ENCODE assay signal across 8 cellular contexts in the genomic region with DNA sequence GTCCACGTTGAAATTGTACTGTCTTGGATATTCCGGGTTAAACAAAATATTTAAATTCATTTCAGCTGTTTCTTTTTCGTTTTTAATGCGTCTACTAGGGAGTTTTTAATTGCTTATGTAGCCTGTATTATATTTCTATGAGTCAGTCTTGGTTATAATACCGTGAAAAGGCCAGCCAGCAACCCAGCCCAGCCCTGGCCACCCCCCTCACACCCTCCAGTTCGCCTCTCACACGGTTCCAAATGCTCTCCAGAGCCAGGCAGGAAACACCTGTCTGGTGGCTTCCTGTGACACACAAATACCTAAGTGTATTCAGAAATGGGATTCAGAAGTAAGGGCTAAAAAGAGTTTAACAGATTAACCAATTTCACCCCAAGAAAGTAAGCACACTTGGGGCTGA. TPM values are rescaled to one million over a fixed set of nuclear protein-coding genes. Genes with fewer than 3 reads are reported as not detected.
DNase-seq lines count a peak whose midpoint lies in the region; ATAC-seq, FAIRE-seq and TF ChIP-seq lines count a peak whose summit lies in the region.

No MANE protein-coding gene starts in this region.

- H3K4me2 ChIP-seq in Loucy (ENCODE audit: low read depth, low read length, poor library complexity, severe bottlenecking), result peak overlapping the region; percentile 84

- H3K9ac ChIP-seq in Loucy (ENCODE audit: low read depth, low read length, poor library complexity, severe bottlenecking), result peak overlapping the region; percentile 70

- no peak overlapping the region for H3K27ac ChIP-seq in pancreas

- peaks cover 71% of the 10 kb centered on the region for H3K79me2 ChIP-seq in Loucy (ENCODE audit: insufficient read depth, low read length)

- H3K27me3 ChIP-seq in Loucy (ENCODE audit: insufficient read depth, low read length, poor library complexity, severe bottlenecking), result no peaks in the 10 kb centered on the region
- no peaks in the 10 kb centered on the region for H3K27me3 ChIP-seq in pancreas

- H4K20me1 ChIP-seq in Loucy (ENCODE audit: insufficient read depth, low read length, poor library complexity, severe bottlenecking), result no peaks in the 10 kb centered on the region

- H3K4me1 ChIP-seq in Loucy (ENCODE audit: insufficient read depth, low read length, poor library complexity, severe bottlenecking) (peaks cover 88% of the 10 kb centered on the region), pancreas (peaks cover 0 to 13% (median 0%) of the 10 kb centered on the region in 3 donors)

- peaks cover 20% of the 10 kb centered on the region for H3F3A ChIP-seq in Loucy (ENCODE audit: low read depth)

- H3K9me2 ChIP-seq in Loucy (replicated peaks; ENCODE audit: low read depth, low read length), result no peaks in the 10 kb centered on the region

- intact Hi-C loops in pancreas (cut with DNase I), result no loop called here

- TF ChIP-seq CTCF in Loucy (conservative IDR thresholded peaks at IDR 0.05; ENCODE audit: low read length) (no peak), pancreas (IDR thresholded peaks at IDR 0.05) (no peak)

- no peaks in the 10 kb centered on the region for H3K36me3 ChIP-seq in Loucy (ENCODE audit: insufficient read depth, low read length)
- H3K36me3 ChIP-seq in pancreas, result no peaks in the 10 kb centered on the region

- H3K4me3 ChIP-seq in Loucy (ENCODE audit: low read length, poor library complexity, severe bottlenecking) (peak overlapping the region; percentile 76), pancreas (no peak overlapping the region)

- peak; percentile 9 for DNase-seq in activated T-helper 1 cell treated with Interleukin-2 at 50 U/mL for 16 hours (ENCODE audit: low read depth)
- peak; percentile 63 for DNase-seq in myocyte (ENCODE audit: low read depth)
- DNase-seq in putamen (ENCODE audit: low spot score), result no peak
- no peak for DNase-seq in pancreas
- DNase-seq in left lobe of liver (ENCODE audit: low spot score), result no peak
- DNase-seq in NCI-H1694 (lab: John Stamatoyannopoulos, UW), result no peak

- FAIRE-seq in pancreas (lab: Jason Lieb, UNC), result no peak

- no peaks in the 10 kb centered on the region for H3K9me3 ChIP-seq in Loucy (ENCODE audit: insufficient read depth, low read depth, low read length)
- no peaks in the 10 kb centered on the region for H3K9me3 ChIP-seq in pancreas

- WGBS in pancreas, 2 donors, result 74 to 87% methylated on average over 7 of the region's 7 CpGs

- peak; percentile 48 for ATAC-seq in GM18502 (IDR thresholded peaks at IDR 0.05; ENCODE audit: poor library complexity, unreplicated experiment)
- ATAC-seq in pancreas, result no peak
- no peak for ATAC-seq in left lobe of liver

- H2AFZ ChIP-seq in Loucy (ENCODE audit: low read length), result peak overlapping the region; percentile 5; the same call in 1 of the 2 replicates

RNA-seq across cellular contexts. Expression of gene SH3BP5, which starts 4.4 kb away (rescaled TPM):
- total RNA-seq in myocyte (12.2 and 13.6 TPM in 2 replicates), pancreas (1 to 10 TPM; 2.8 to 9.4 (median 5.6) TPM), left lobe of liver (10.5 TPM)
- polyA plus RNA-seq in myocyte (2012), result 40.8 TPM
- 1 to 10 TPM; 6.7 to 9.8 TPM for polyA plus RNA-seq in pancreas

Comparison
In these comparisons a context has a peak if more than half of its experiments do, and no peak if none do; other contexts are left out.
1. DNase-seq: peak in activated T-helper 1 cell treated with Interleukin-2 at 50 U/mL for 16 hours (single experiment) and myocyte (single experiment); none in putamen (single experiment), pancreas (0 of 6), left lobe of liver (single experiment) and NCI-H1694 (single experiment).